33 cellular contexts compared by ENCODE assay signal in the genomic region with DNA sequence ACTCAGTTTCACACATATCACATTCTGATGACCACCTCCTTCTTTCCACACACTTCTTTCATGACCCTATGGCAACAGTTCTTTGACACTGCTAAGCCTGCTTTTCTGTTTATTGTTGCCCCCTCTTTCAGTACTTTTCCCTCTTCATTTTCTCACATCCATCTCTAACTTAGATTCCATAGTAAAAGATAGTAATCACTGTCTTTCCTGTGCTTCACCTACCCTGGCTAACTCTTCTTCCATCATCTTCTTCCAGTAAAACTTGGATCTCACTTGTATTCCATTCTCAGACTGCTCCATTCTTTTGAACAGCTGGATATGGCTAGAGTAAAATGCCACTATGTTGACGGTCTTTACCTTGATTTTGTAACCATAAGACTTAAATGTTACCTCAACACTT.
"Had no signal": no experiment of that assay in that cellular context is flagged by ENCODE, and none has a peak within 500 bp of the region (broad histone marks: within the 10 kb centered on the region; RNA-seq: fewer than 3 reads in every experiment).

No MANE protein-coding gene starts in this region.

- H3K4me3 Mint-ChIP-seq: activated B cell treated with CpG ODN at 0.5 μM for 24 hours; activated CD8-positive, alpha-beta T cell treated with anti-CD3 and anti-CD28 coated beads for 36 hours; activated naive CD8-positive, alpha-beta T cell; activated T-cell treated with anti-CD3 and anti-CD28 coated beads, Interleukin-2, amount 50 U/mL, for 4 hours; activated T-helper 17 cell treated with anti-CD3 and anti-CD28 coated beads, Interleukin-2, amount 50 U/mL, for 72 hours; central memory CD8-positive, alpha-beta T cell; dendritic cell treated with granulocyte-macrophage colony-stimulating factor and Interleukin-4, amounts not matched to agents 40 ng/mL and 50 ng/mL, for 4 days; T-helper 17 cell; T-helper 2 cell treated with Interferon-gamma antibody and Interleukin-4, amounts not matched to agents 5 μg/mL and 100 μg/mL, for 36 hours had no signal

- H3K27ac Mint-ChIP-seq: activated B cell treated with CpG ODN at 0.5 μM for 24 hours; activated CD8-positive, alpha-beta T cell treated with anti-CD3 and anti-CD28 coated beads for 36 hours; activated naive CD8-positive, alpha-beta T cell; activated T-helper 17 cell treated with anti-CD3 and anti-CD28 coated beads, Interleukin-2, amount 50 U/mL, for 72 hours; dendritic cell treated with granulocyte-macrophage colony-stimulating factor and Interleukin-4, amounts not matched to agents 40 ng/mL and 50 ng/mL, for 4 days; T-helper 17 cell; T-helper 2 cell treated with Interferon-gamma antibody and Interleukin-4, amounts not matched to agents 5 μg/mL and 100 μg/mL, for 36 hours had no signal

- DNase-seq: activated B cell treated with CpG ODN at 0.5 μM for 24 hours; activated CD4-positive, alpha-beta T cell treated with anti-CD3 and anti-CD28 coated beads for 48 hours; activated CD4-positive, alpha-beta T cell treated with anti-CD3 and anti-CD28 coated beads, Interleukin-2, amount 50 U/mL, for 1 hour; activated CD4-positive, alpha-beta T cell treated with anti-CD3 and anti-CD28 coated beads, Interleukin-2, amount 50 U/mL, for 48 hours; activated CD8-positive, alpha-beta memory T cell treated with anti-CD3 and anti-CD28 coated beads for 24 hours; activated CD8-positive, alpha-beta T cell treated with anti-CD3 and anti-CD28 coated beads for 36 hours; activated effector memory CD4-positive, alpha-beta T cell treated with Interleukin-2 at 50 U/mL for 16 hours; activated gamma-delta T cell treated with Interleukin-2 at 50 U/mL for 16 hours; activated naive CD4-positive, alpha-beta T cell treated with anti-CD3 and anti-CD28 coated beads, Interleukin-2, amount 50 U/mL, for 16 hours; activated naive CD4-positive, alpha-beta T cell treated with Interleukin-2 at 50 U/mL for 16 hours; activated T-cell treated with anti-CD3 and anti-CD28 coated beads, Interleukin-2, amount 50 U/mL, for 4 hours; amniotic stem cell; anterior cingulate cortex; brain microvascular endothelial cell; dorsolateral prefrontal cortex; effector CD4-positive, alpha-beta T cell; esophagus squamous epithelium; foreskin melanocyte; heart right ventricle; T-helper 17 cell; T1000 had no signal

- H3K4me1 ChIP-seq: gastroesophageal sphincter had no signal

- H3K36me3 ChIP-seq: brain microvascular endothelial cell, esophagus squamous epithelium, gastroesophageal sphincter, heart right ventricle had no signal

- H3K4me2 ChIP-seq: hepatocyte had no signal

- H3K4me3 ChIP-seq: coronary artery, dorsolateral prefrontal cortex, esophagus squamous epithelium, gastroesophageal sphincter, heart right ventricle, hepatocyte had no signal

- H3K27ac ChIP-seq: brain microvascular endothelial cell, coronary artery, dorsolateral prefrontal cortex, epithelial cell of prostate, esophagus squamous epithelium, gastroesophageal sphincter, hepatocyte had no signal

- H3K36me3 Mint-ChIP-seq: activated naive CD8-positive, alpha-beta T cell had no signal

- H3K9me3 ChIP-seq: esophagus squamous epithelium, gastroesophageal sphincter had no signal

- H3K27me3 Mint-ChIP-seq: activated B cell treated with CpG ODN at 0.5 μM for 24 hours; dendritic cell treated with granulocyte-macrophage colony-stimulating factor and Interleukin-4, amounts not matched to agents 40 ng/mL and 50 ng/mL, for 4 days had no signal

- H3K4me1 Mint-ChIP-seq: activated B cell treated with CpG ODN at 0.5 μM for 24 hours; activated T-helper 17 cell treated with anti-CD3 and anti-CD28 coated beads, Interleukin-2, amount 50 U/mL, for 72 hours; central memory CD8-positive, alpha-beta T cell; T-helper 17 cell had no signal

- H3K79me2 ChIP-seq: hepatocyte had no signal

- H3K9me3 Mint-ChIP-seq: activated CD8-positive, alpha-beta T cell treated with anti-CD3 and anti-CD28 coated beads for 36 hours; activated T-helper 17 cell treated with anti-CD3 and anti-CD28 coated beads, Interleukin-2, amount 50 U/mL, for 72 hours; T-helper 2 cell treated with Interferon-gamma antibody and Interleukin-4, amounts not matched to agents 5 μg/mL and 100 μg/mL, for 36 hours had no signal

- H2AFZ ChIP-seq: hepatocyte had no signal

- FAIRE-seq: astrocyte, bronchial epithelial cell, endothelial cell of umbilical vein had no signal

- H3K27me3 ChIP-seq: brain microvascular endothelial cell, dorsolateral prefrontal cortex, esophagus squamous epithelium, gastroesophageal sphincter, heart right ventricle, hepatocyte had no signal
